8 cellular contexts compared by ENCODE assay signal in the genomic region with DNA sequence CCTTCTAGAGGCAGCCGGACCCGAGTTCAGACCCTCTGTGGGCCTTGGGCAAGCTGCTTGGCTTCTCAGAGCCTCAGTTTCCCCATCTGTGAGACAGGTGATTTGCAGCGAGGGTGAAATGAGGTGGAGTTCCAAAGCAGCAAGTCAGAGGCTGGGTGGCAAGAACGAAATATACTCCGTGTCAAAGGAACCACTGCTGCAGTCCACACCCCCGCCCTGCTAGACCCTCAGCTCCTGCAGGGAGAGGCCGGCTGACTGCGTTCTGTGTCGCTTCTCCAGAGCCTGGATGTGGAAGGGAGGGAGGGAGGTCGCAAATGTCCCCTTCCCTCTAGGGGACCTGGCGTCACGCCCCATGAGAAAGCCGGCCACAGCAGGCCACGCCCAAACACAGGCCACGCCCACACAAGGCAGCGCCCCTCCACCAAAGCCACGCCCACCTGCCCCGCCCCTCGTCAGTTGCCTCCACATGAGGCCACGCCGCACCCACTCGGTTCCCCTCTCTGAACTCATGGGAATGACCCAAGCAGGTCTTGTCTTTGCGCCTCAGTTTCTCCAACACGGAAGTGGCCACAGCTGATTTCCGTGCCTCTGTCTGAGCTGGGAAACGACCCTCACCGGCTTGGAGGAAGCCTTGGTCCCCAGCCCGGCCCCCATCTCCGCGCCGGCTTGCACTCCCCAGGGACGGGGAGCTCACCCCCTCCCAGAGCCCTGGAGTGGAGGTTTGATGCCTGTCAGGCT. TPM values are rescaled to one million over a fixed set of nuclear protein-coding genes. Genes with fewer than 3 reads are reported as not detected.
A peak's percentile ranks its signal among the peaks of the same experiment; 100 is the strongest.
DNase-seq lines count a peak whose midpoint lies in the region; ATAC-seq and TF ChIP-seq lines count a peak whose summit lies in the region.

No MANE protein-coding gene starts in this region.

- no peak for TF ChIP-seq POLR2A in IMR-90 (IDR thresholded peaks at IDR 0.05; ENCODE audit: low read depth, low read length)
- no peak for TF ChIP-seq POLR2A in sigmoid colon (IDR thresholded peaks at IDR 0.05)

- no peaks in the 10 kb centered on the region for H3K36me3 ChIP-seq in CD4-positive, CD25-positive, alpha-beta regulatory T cell (ENCODE audit: control insufficient read depth, insufficient read depth, low read length)
- H3K36me3 ChIP-seq in IMR-90 (ENCODE audit: control insufficient read depth, insufficient read depth, low read length): no peaks in the 10 kb centered on the region
- H3K36me3 ChIP-seq in iPS-15b (ENCODE audit: control insufficient read depth, insufficient read depth, low read length): no peaks in the 10 kb centered on the region
- H3K36me3 ChIP-seq in sigmoid colon: no peaks in the 10 kb centered on the region

- no peak overlapping the region for H3K23ac ChIP-seq in IMR-90 (ENCODE audit: low read depth, low read length)

- H3K27me3 Mint-ChIP-seq in CD4-positive, CD25-positive, alpha-beta regulatory T cell: peaks cover 20% of the 10 kb centered on the region
- peaks cover 19% of the 10 kb centered on the region for H3K27me3 Mint-ChIP-seq in activated CD8-positive, alpha-beta T cell treated with anti-CD3 and anti-CD28 coated beads for 36 hours
- peaks cover 75% of the 10 kb centered on the region for H3K27me3 Mint-ChIP-seq in stimulated activated naive CD8-positive, alpha-beta T cell treated with anti-CD3 and anti-CD28 coated beads, Interleukin-15, amount 100 ng/mL, for 72 hours

- peaks cover 0 to 5% of the 10 kb centered on the region in 2 experiments for H3K9me3 ChIP-seq in CD4-positive, CD25-positive, alpha-beta regulatory T cell (ENCODE audit: control insufficient read depth in 2 of 2, low read length in 2 of 2)
- H3K9me3 ChIP-seq in IMR-90 (ENCODE audit: control insufficient read depth, insufficient read depth, low read length) (peaks cover 5% of the 10 kb centered on the region), iPS-15b (ENCODE audit: control insufficient read depth, insufficient read depth, low read length) (no peaks in the 10 kb centered on the region), sigmoid colon (peaks cover 0 to 4% (median 0%) of the 10 kb centered on the region in 4 donors)

- no peak overlapping the region for H4K5ac ChIP-seq in IMR-90 (ENCODE audit: low read depth, low read length)

- no peak overlapping the region for H2BK20ac ChIP-seq in IMR-90 (ENCODE audit: low read depth, low read length)

- no peak overlapping the region for H4K91ac ChIP-seq in IMR-90 (ENCODE audit: insufficient read depth, low read depth, low read length)

- POLR2A ChIA-PET in IMR-90 (lab: Charles Lee; ENCODE audit: unreplicated experiment): no interaction called here
- POLR2A ChIA-PET in activated CD8-positive, alpha-beta T cell treated with anti-CD3 and anti-CD28 coated beads for 36 hours (lab: Charles Lee): no interaction called here

- no peaks in the 10 kb centered on the region for H3K27me3 ChIP-seq in CD4-positive, CD25-positive, alpha-beta regulatory T cell (ENCODE audit: control insufficient read depth, insufficient read depth, low read length)
- H3K27me3 ChIP-seq in IMR-90 (ENCODE audit: control insufficient read depth, insufficient read depth, low read length) (peaks cover 37% of the 10 kb centered on the region), iPS-15b (ENCODE audit: control insufficient read depth, insufficient read depth, low read length) (peaks cover 29% of the 10 kb centered on the region), sigmoid colon (peaks cover 11 to 67% (median 36%) of the 10 kb centered on the region in 3 donors)

- no peaks in the 10 kb centered on the region for H3K36me3 Mint-ChIP-seq in CD4-positive, CD25-positive, alpha-beta regulatory T cell
- H3K36me3 Mint-ChIP-seq in activated CD8-positive, alpha-beta T cell treated with anti-CD3 and anti-CD28 coated beads for 36 hours (ENCODE audit: low read depth): no peaks in the 10 kb centered on the region

- no peak for TF ChIP-seq EP300 in sigmoid colon (IDR thresholded peaks at IDR 0.05)

- no peaks in the 10 kb centered on the region for H4K20me1 ChIP-seq in IMR-90 (ENCODE audit: insufficient read depth, low read length)

- CTCF ChIA-PET in IMR-90 (lab: Yijun Ruan, JAX): no interaction called here
- CTCF ChIA-PET in activated CD8-positive, alpha-beta T cell treated with anti-CD3 and anti-CD28 coated beads for 36 hours (lab: Charles Lee): interaction anchor here (1.4 kb wide), 1 partner anchor 17 kb away, joined by 3 read pairs; no protein-coding TSS in a partner anchor

- no peak overlapping the region for H3K9ac ChIP-seq in IMR-90 (ENCODE audit: low read depth, low read length)
- H3K9ac ChIP-seq in iPS-15b (ENCODE audit: low read depth, low read length): no peak overlapping the region

- H3K4ac ChIP-seq in IMR-90 (ENCODE audit: low read depth, low read length): no peak overlapping the region

- H3K9me3 Mint-ChIP-seq in CD4-positive, CD25-positive, alpha-beta regulatory T cell: peaks cover 0 to 10% (median 5%) of the 10 kb centered on the region in 7 donors
- H3K9me3 Mint-ChIP-seq in activated CD8-positive, alpha-beta T cell treated with anti-CD3 and anti-CD28 coated beads for 36 hours: peaks cover 11% of the 10 kb centered on the region
- peaks cover 10 to 18% of the 10 kb centered on the region in 2 donors for H3K9me3 Mint-ChIP-seq in stimulated activated naive CD8-positive, alpha-beta T cell treated with anti-CD3 and anti-CD28 coated beads, Interleukin-15, amount 100 ng/mL, for 72 hours

- H3K27ac ChIP-seq in CD4-positive, CD25-positive, alpha-beta regulatory T cell (ENCODE audit: insufficient read depth, low read length, poor library complexity, severe bottlenecking): no peak overlapping the region
- no peak overlapping the region for H3K27ac ChIP-seq in IMR-90 (ENCODE audit: insufficient read depth, low read length)
- no peak overlapping the region for H3K27ac ChIP-seq in sigmoid colon

- H3K4me1 ChIP-seq in CD4-positive, CD25-positive, alpha-beta regulatory T cell (ENCODE audit: control insufficient read depth, insufficient read depth, low read length, poor library complexity, severe bottlenecking): no peaks in the 10 kb centered on the region
- H3K4me1 ChIP-seq in IMR-90 (ENCODE audit: control insufficient read depth, insufficient read depth, low read length): peaks cover 1% of the 10 kb centered on the region; the same call in 1 of the 2 replicates
- peaks cover 2% of the 10 kb centered on the region for H3K4me1 ChIP-seq in iPS-15b (ENCODE audit: control insufficient read depth, insufficient read depth, low read length)
- H3K4me1 ChIP-seq in sigmoid colon: no peaks in the 10 kb centered on the region

- no peaks in the 10 kb centered on the region for H3K9me1 ChIP-seq in IMR-90 (ENCODE audit: insufficient read depth, low read length)

- no peak overlapping the region for H4K8ac ChIP-seq in IMR-90 (ENCODE audit: low read depth in 2 of 2, low read length in 2 of 2)

- no peak overlapping the region for H3K4me3 Mint-ChIP-seq in CD4-positive, CD25-positive, alpha-beta regulatory T cell
- H3K4me3 Mint-ChIP-seq in activated CD8-positive, alpha-beta T cell treated with anti-CD3 and anti-CD28 coated beads for 36 hours: no peak overlapping the region
- H3K4me3 Mint-ChIP-seq in stimulated activated naive CD8-positive, alpha-beta T cell treated with anti-CD3 and anti-CD28 coated beads, Interleukin-15, amount 100 ng/mL, for 72 hours: no peak overlapping the region

- BruUV-seq in IMR-90 (replicated peaks; lab: Mats Ljungman, UMichigan): no TSS peak

- DNase-seq in CD4-positive, CD25-positive, alpha-beta regulatory T cell: peak in 2 of 3 donors; percentile 39 to 54
- no peak for DNase-seq in IMR-90
- DNase-seq in activated CD8-positive, alpha-beta T cell treated with anti-CD3 and anti-CD28 coated beads for 36 hours: peak; percentile 84
- DNase-seq in stimulated activated naive CD8-positive, alpha-beta T cell treated with anti-CD3 and anti-CD28 coated beads, Interleukin-15, amount 100 ng/mL, for 72 hours: peak; percentile 37 to 70
- no peak for DNase-seq in hepatic stellate cell (ENCODE audit: low spot score)
- no peak for DNase-seq in sigmoid colon

- H2AK9ac ChIP-seq in IMR-90 (replicated peaks; ENCODE audit: low read depth, low read length, poor library complexity): no peak overlapping the region

- no peak overlapping the region for H3K4me2 ChIP-seq in IMR-90 (ENCODE audit: low read depth, low read length)

- no peaks in the 10 kb centered on the region for H3K79me1 ChIP-seq in IMR-90 (ENCODE audit: low read depth in 1 of 2, low read length in 2 of 2)

- ATAC-seq in CD4-positive, CD25-positive, alpha-beta regulatory T cell (ENCODE audit: low read depth in 2 of 2): peak; percentile 31 to 44
- peak; percentile 54 for ATAC-seq in IMR-90 (ENCODE audit: low read depth)
- ATAC-seq in activated CD8-positive, alpha-beta T cell treated with anti-CD3 and anti-CD28 coated beads for 36 hours: peak; percentile 90
- ATAC-seq in stimulated activated naive CD8-positive, alpha-beta T cell treated with anti-CD3 and anti-CD28 coated beads, Interleukin-15, amount 100 ng/mL, for 72 hours: peak; percentile 33
- ATAC-seq in GM21447 (IDR thresholded peaks at IDR 0.05; ENCODE audit: unreplicated experiment): no peak

- in situ Hi-C loops in IMR-90 (cut with MboI; ENCODE audit: low sequenced_read_pairs): no loop called here

- dilution Hi-C loops in IMR-90 (cut with HindIII; ENCODE audit: low sequenced_read_pairs, unreplicated experiment): no loop called here

- H2BK120ac ChIP-seq in IMR-90 (ENCODE audit: low read depth, low read length): no peak overlapping the region

- TF ChIP-seq CTCF in IMR-90 (conservative IDR thresholded peaks at IDR 0.05; ENCODE audit: low read depth, low read length): no peak
- TF ChIP-seq CTCF in activated CD8-positive, alpha-beta T cell treated with anti-CD3 and anti-CD28 coated beads for 36 hours (IDR thresholded peaks at IDR 0.05): no peak
- TF ChIP-seq CTCF in sigmoid colon (IDR thresholded peaks at IDR 0.05): no peak

- no peak overlapping the region for H2BK5ac ChIP-seq in IMR-90 (ENCODE audit: low read depth, low read length, poor library complexity, severe bottlenecking)

- intact Hi-C loops in IMR-90 (cut with micrococcal nuclease): no loop called here
- intact Hi-C loops in activated CD8-positive, alpha-beta T cell treated with anti-CD3 and anti-CD28 coated beads for 36 hours (cut with micrococcal nuclease): no loop called here
- intact Hi-C loops in sigmoid colon (cut with DNase I): no loop called here

- no peak overlapping the region for H3K18ac ChIP-seq in IMR-90 (ENCODE audit: low read depth, low read length)

- H2AFZ ChIP-seq in IMR-90 (replicated peaks; ENCODE audit: low read length, poor library complexity): peak overlapping the region; percentile 56

- H3K56ac ChIP-seq in IMR-90 (ENCODE audit: extremely low read depth, insufficient read depth, low read length): no peak overlapping the region

- no peak overlapping the region for H3K27ac Mint-ChIP-seq in CD4-positive, CD25-positive, alpha-beta regulatory T cell
- no peak overlapping the region for H3K27ac Mint-ChIP-seq in activated CD8-positive, alpha-beta T cell treated with anti-CD3 and anti-CD28 coated beads for 36 hours
- H3K27ac Mint-ChIP-seq in stimulated activated naive CD8-positive, alpha-beta T cell treated with anti-CD3 and anti-CD28 coated beads, Interleukin-15, amount 100 ng/mL, for 72 hours: no peak overlapping the region

- H2AK5ac ChIP-seq in IMR-90 (ENCODE audit: low read depth, low read length): no peak overlapping the region

- no peak for TF ChIP-seq RAD21 in IMR-90 (IDR thresholded peaks at IDR 0.05; ENCODE audit: low read length)

- H2BK15ac ChIP-seq in IMR-90 (ENCODE audit: low read depth, low read length): no peak overlapping the region

- 12% methylated on average over 9 of the region's 32 CpGs; no CpG with 5 or more reads in 1 of the 2 experiments for WGBS in IMR-90 (ENCODE audit: extremely low coverage in 2 of 2, insufficient read length in 1 of 2), 2 experiments
- WGBS in sigmoid colon, 2 donors: 18 to 23% methylated on average over 32 of the region's 32 CpGs

- peaks cover 0 to 3% (median 0%) of the 10 kb centered on the region in 4 donors for H3K4me1 Mint-ChIP-seq in CD4-positive, CD25-positive, alpha-beta regulatory T cell
- H3K4me1 Mint-ChIP-seq in activated CD8-positive, alpha-beta T cell treated with anti-CD3 and anti-CD28 coated beads for 36 hours (ENCODE audit: low read depth): no peaks in the 10 kb centered on the region
- H3K4me1 Mint-ChIP-seq in stimulated activated naive CD8-positive, alpha-beta T cell treated with anti-CD3 and anti-CD28 coated beads, Interleukin-15, amount 100 ng/mL, for 72 hours: peaks cover 6% of the 10 kb centered on the region

- H3K4me3 ChIP-seq in CD4-positive, CD25-positive, alpha-beta regulatory T cell (ENCODE audit: low read depth, low read length): no peak overlapping the region
- H3K4me3 ChIP-seq in IMR-90 (ENCODE audit: insufficient read depth, low read depth, low read length): no peak overlapping the region
- H3K4me3 ChIP-seq in iPS-15b (ENCODE audit: low read depth, low read length): peak overlapping the region; percentile 53
- no peak overlapping the region for H3K4me3 ChIP-seq in sigmoid colon

- no peak overlapping the region for H3K14ac ChIP-seq in IMR-90 (replicated peaks; ENCODE audit: low read depth, low read length)

RNA-seq across cellular contexts. Expression of a gene that starts 38.3 kb away (rescaled TPM):
- 56.5 TPM for total RNA-seq in CD4-positive, CD25-positive, alpha-beta regulatory T cell
- 1 to 10 TPM; 3.4 to 7.5 (median 3.6) TPM for polyA plus RNA-seq in CD4-positive, CD25-positive, alpha-beta regulatory T cell
- total RNA-seq in IMR-90 (2012; rRNA removed): 29.9 and 37.5 TPM in 2 replicates
- polyA plus RNA-seq in IMR-90 (2012; rRNA removed): 127 and 144 TPM in 2 replicates
- polyA plus RNA-seq in IMR-90 (2012; cell fraction: cytosol; rRNA removed): 84.8 and 172 TPM in 2 replicates
- polyA plus RNA-seq in IMR-90 (2012; cell fraction: nucleus; rRNA removed; ENCODE audit: low replicate concordance): 238 and 454 TPM in 2 replicates
- 100 to 1,000 TPM; 124 to 126 TPM for total RNA-seq in activated CD8-positive, alpha-beta T cell treated with anti-CD3 and anti-CD28 coated beads for 36 hours
- 10 to 100 TPM; 29.6 to 50.2 (median 31.8) TPM for total RNA-seq in sigmoid colon
- polyA plus RNA-seq in sigmoid colon: 10 to 100 TPM; 18.6 to 66.9 (median 28.4) TPM

Comparison
In these comparisons a context has a peak if more than half of its experiments do, and no peak if none do; other contexts are left out.
1. DNase-seq: peak in CD4-positive, CD25-positive, alpha-beta regulatory T cell (2 of 3), activated CD8-positive, alpha-beta T cell treated with anti-CD3 and anti-CD28 coated beads for 36 hours (single experiment) and stimulated activated naive CD8-positive, alpha-beta T cell treated with anti-CD3 and anti-CD28 coated beads, Interleukin-15, amount 100 ng/mL, for 72 hours (2 of 2); none in IMR-90 (single experiment), hepatic stellate cell (single experiment) and sigmoid colon (single experiment).